In genomic region chr19:19822148-19822429, GRCh38 we compare ENCODE assay signal across 8 cellular contexts.
DNase-seq lines count a peak whose midpoint lies in the region; ATAC-seq lines count a peak whose summit lies in the region.

No MANE protein-coding gene starts in this region.

- peaks cover 7% of the 10 kb centered on the region for H3K9me3 ChIP-seq in iPS-18c (ENCODE audit: control insufficient read depth, insufficient read depth, low read length)
- peaks cover 0 to 3% of the 10 kb centered on the region in 2 donors for H3K9me3 ChIP-seq in stomach smooth muscle (ENCODE audit: control insufficient read depth in 2 of 2, low read length in 2 of 2)

- H3K27me3 Mint-ChIP-seq in T-helper 2 cell treated with Interferon-gamma antibody and Interleukin-4, amounts not matched to agents 5 μg/mL and 100 μg/mL, for 36 hours (ENCODE audit: low read depth) = no peaks in the 10 kb centered on the region
- no peaks in the 10 kb centered on the region for H3K27me3 Mint-ChIP-seq in activated naive CD4-positive, alpha-beta T cell treated with anti-CD3 and anti-CD28 coated beads, Interleukin-2, amount 50 U/mL, for 24 hours

- peaks cover 69% of the 10 kb centered on the region for H3K9me3 Mint-ChIP-seq in T-helper 2 cell treated with Interferon-gamma antibody and Interleukin-4, amounts not matched to agents 5 μg/mL and 100 μg/mL, for 36 hours
- peaks cover 17% of the 10 kb centered on the region for H3K9me3 Mint-ChIP-seq in activated naive CD4-positive, alpha-beta T cell treated with anti-CD3 and anti-CD28 coated beads, Interleukin-2, amount 50 U/mL, for 24 hours

- H3K27ac ChIP-seq in stomach smooth muscle (ENCODE audit: low read length) = peak overlapping the region; percentile 41

- H3K27me3 ChIP-seq in stomach smooth muscle (ENCODE audit: control insufficient read depth in 1 of 2, insufficient read depth in 2 of 2, low read length in 2 of 2) = no peaks in the 10 kb centered on the region

- H3K36me3 ChIP-seq in stomach smooth muscle (ENCODE audit: control insufficient read depth in 2 of 2, insufficient read depth in 2 of 2, low read length in 2 of 2) = no peaks in the 10 kb centered on the region

- H3K4me3 Mint-ChIP-seq in T-helper 2 cell treated with Interferon-gamma antibody and Interleukin-4, amounts not matched to agents 5 μg/mL and 100 μg/mL, for 36 hours = peak overlapping the region; percentile 99
- peak overlapping the region; percentile 99 for H3K4me3 Mint-ChIP-seq in activated naive CD4-positive, alpha-beta T cell treated with anti-CD3 and anti-CD28 coated beads, Interleukin-2, amount 50 U/mL, for 24 hours

- DNase-seq in T-helper 2 cell treated with Interferon-gamma antibody and Interleukin-4, amounts not matched to agents 5 μg/mL and 100 μg/mL, for 36 hours (ENCODE audit: low spot score) = no peak
- DNase-seq in T-helper 2 cell (no peak), COLO668 (lab: John Stamatoyannopoulos, UW; ENCODE audit: unreplicated experiment) (no peak), COLO829 (ENCODE audit: low spot score) (no peak)

- H3K36me3 Mint-ChIP-seq in T-helper 2 cell treated with Interferon-gamma antibody and Interleukin-4, amounts not matched to agents 5 μg/mL and 100 μg/mL, for 36 hours (ENCODE audit: low read depth) = peaks cover 39% of the 10 kb centered on the region
- H3K36me3 Mint-ChIP-seq in activated naive CD4-positive, alpha-beta T cell treated with anti-CD3 and anti-CD28 coated beads, Interleukin-2, amount 50 U/mL, for 24 hours = peaks cover 24% of the 10 kb centered on the region

- H3K4me1 Mint-ChIP-seq in T-helper 2 cell treated with Interferon-gamma antibody and Interleukin-4, amounts not matched to agents 5 μg/mL and 100 μg/mL, for 36 hours (ENCODE audit: low read depth) = peaks cover 6% of the 10 kb centered on the region
- peaks cover 41% of the 10 kb centered on the region for H3K4me1 Mint-ChIP-seq in activated naive CD4-positive, alpha-beta T cell treated with anti-CD3 and anti-CD28 coated beads, Interleukin-2, amount 50 U/mL, for 24 hours

- peak overlapping the region; percentile 88; the same call in 1 of the 2 replicates for H3K4me3 ChIP-seq in iPS-18c (ENCODE audit: insufficient read depth, low read depth, low read length)
- peak overlapping the region; percentile 57 to 97 for H3K4me3 ChIP-seq in stomach smooth muscle (ENCODE audit: low read length in 2 of 2)

- no peak for ATAC-seq in HG03280 (IDR thresholded peaks at IDR 0.05; ENCODE audit: unreplicated experiment)

- no peaks in the 10 kb centered on the region for H3K4me1 ChIP-seq in stomach smooth muscle (ENCODE audit: control insufficient read depth, insufficient read depth, low read length)

- H3K9ac ChIP-seq in stomach smooth muscle (ENCODE audit: low read length in 2 of 2) = peak overlapping the region; percentile 69 to 88

- H3K27ac Mint-ChIP-seq in T-helper 2 cell treated with Interferon-gamma antibody and Interleukin-4, amounts not matched to agents 5 μg/mL and 100 μg/mL, for 36 hours = peak overlapping the region; percentile 82
- H3K27ac Mint-ChIP-seq in activated naive CD4-positive, alpha-beta T cell treated with anti-CD3 and anti-CD28 coated beads, Interleukin-2, amount 50 U/mL, for 24 hours = peak overlapping the region; percentile 92
